Comparison of ENCODE assay signal across 8 cellular contexts in the genomic region with DNA sequence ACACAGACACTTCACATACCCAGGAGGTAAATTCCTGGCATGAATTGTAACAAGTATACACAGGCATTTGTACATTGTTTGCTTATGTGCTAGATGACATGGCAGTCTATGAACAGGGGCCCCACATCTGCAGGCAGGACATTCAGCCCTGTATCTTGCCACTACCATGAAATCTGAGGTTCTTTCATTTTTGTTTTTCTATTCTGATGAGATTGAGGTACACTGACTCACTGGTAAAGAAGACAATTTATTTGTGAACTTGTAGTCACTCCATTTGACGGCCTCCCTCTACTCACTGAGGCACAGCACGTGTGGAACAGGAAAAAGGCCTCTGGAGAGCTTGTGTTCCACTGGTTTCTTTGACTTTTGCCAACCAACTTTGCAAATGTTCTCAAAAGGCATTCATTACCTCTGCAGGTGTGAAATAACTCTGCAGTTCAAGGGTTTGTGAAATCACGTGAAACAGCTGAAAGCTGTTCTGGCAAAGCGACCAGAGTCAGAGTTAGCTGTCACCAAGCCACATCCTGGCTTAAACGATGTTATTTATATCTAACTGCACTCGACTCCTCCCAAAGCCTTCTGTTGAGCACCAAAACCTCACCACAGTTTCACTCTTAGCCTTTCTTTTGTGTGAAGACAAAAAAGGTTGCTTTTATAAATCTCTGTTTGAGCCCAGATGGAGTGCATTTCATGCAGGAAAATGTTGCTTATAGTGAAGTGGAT.
DNase-seq lines count a peak whose midpoint lies in the region; ATAC-seq and TF ChIP-seq lines count a peak whose summit lies in the region.

No MANE protein-coding gene starts in this region.

- no peak overlapping the region for H3K27ac Mint-ChIP-seq in MCF 10A (ENCODE audit: low read depth, unreplicated experiment)

- BruUV-seq in mammary epithelial cell (replicated peaks; lab: Mats Ljungman, UMichigan) (no TSS peak), MCF 10A (replicated peaks; lab: Mats Ljungman, UMichigan) (no TSS peak)

- ATAC-seq in HG03342 (IDR thresholded peaks at IDR 0.05; ENCODE audit: unreplicated experiment) = peak; percentile 95
- peak; percentile 87 for ATAC-seq in foreskin keratinocyte

- H2AFZ ChIP-seq in mammary epithelial cell (ENCODE audit: low read depth, low read length) = peak overlapping the region; percentile 71

- no peak overlapping the region for H3K4me3 ChIP-seq in mammary epithelial cell (replicated peaks in 1 of 3; ENCODE audit: insufficient read depth in 1 of 3, low read depth in 2 of 3, low read length in 3 of 3)

- peak overlapping the region; percentile 39 for H3K4me2 ChIP-seq in mammary epithelial cell (ENCODE audit: insufficient read depth, low read depth, low read length)

- H3K27me3 ChIP-seq in mammary epithelial cell (ENCODE audit: insufficient read depth, low read length) = no peaks in the 10 kb centered on the region
- no peaks in the 10 kb centered on the region for H3K27me3 ChIP-seq in foreskin keratinocyte

- H3K9me3 Mint-ChIP-seq in MCF 10A (ENCODE audit: unreplicated experiment) = no peaks in the 10 kb centered on the region

- CTCF ChIA-PET in mammary epithelial cell (lab: Charles Lee; ENCODE audit: low non-redundant PET) (interaction anchor here (0.6 kb wide), 1 partner anchor 821 kb away, joined by 3 read pairs; no protein-coding TSS in a partner anchor), MCF 10A (lab: Yijun Ruan, JAX) (no interaction called here)

- H3K4me1 Mint-ChIP-seq in MCF 10A (ENCODE audit: insufficient read depth, unreplicated experiment) = peaks cover 26% of the 10 kb centered on the region

- POLR2A ChIA-PET in MCF 10A (lab: Yijun Ruan, JAX) = no interaction called here

- H3K27ac ChIP-seq in mammary epithelial cell (ENCODE audit: insufficient read depth, low read depth, low read length) (peak overlapping the region; percentile 37), foreskin keratinocyte (peak overlapping the region; percentile 80)

- no peak for TF ChIP-seq CTCF in mammary epithelial cell (conservative IDR thresholded peaks at IDR 0.05 in 1 of 2, IDR thresholded peaks at IDR 0.05 in 1 of 2; ENCODE audit: extremely low read depth in 1 of 2, insufficient read depth in 1 of 2, low read depth in 1 of 2, low read length in 2 of 2)
- no peak for TF ChIP-seq CTCF in MCF 10A (IDR thresholded peaks at IDR 0.05; ENCODE audit: unreplicated experiment)
- TF ChIP-seq CTCF in foreskin keratinocyte (conservative IDR thresholded peaks at IDR 0.05) = no peak

- no peaks in the 10 kb centered on the region for H3K36me3 ChIP-seq in mammary epithelial cell (ENCODE audit: insufficient read depth, low read length)

- no peaks in the 10 kb centered on the region for H3K79me2 ChIP-seq in mammary epithelial cell (ENCODE audit: insufficient read depth, low read length)

- dilution Hi-C loops in mammary epithelial cell (cut with HindIII; ENCODE audit: low sequenced_read_pairs) = no loop called here

- in situ Hi-C loops in mammary epithelial cell (cut with MboI; ENCODE audit: low sequenced_read_pairs in 2 of 2) = no loop called here

- intact Hi-C loops in mammary epithelial cell (cut with micrococcal nuclease) (no loop called here), MCF 10A (cut with micrococcal nuclease) (no loop called here)

- DNase-seq in mammary epithelial cell (peak; percentile 68), MCF 10A (ENCODE audit: unreplicated experiment) (no peak), foreskin keratinocyte (peak; percentile 83 to 91), D341Med (ENCODE audit: low spot score) (no peak), NCI-H524 treated with DMSO at 0.1 percent for 48 hours (lab: John Stamatoyannopoulos, UW) (no peak)
- DNase-seq in activated CD4-positive, CD25-positive, alpha-beta regulatory T cell treated with anti-CD3 and anti-CD28 coated beads, Interleukin-2, amount 50 U/mL, for 16 hours (ENCODE audit: low read depth, low spot score) = peak; percentile 42
- peak; percentile 50 for DNase-seq in stimulated activated CD8-positive, alpha-beta memory T cell treated with anti-CD3 and anti-CD28 coated beads, Interleukin-4, amount 100 ng/mL, for 48 hours

- H3K4me1 ChIP-seq in mammary epithelial cell (ENCODE audit: insufficient read depth, low read length) (peaks cover 28% of the 10 kb centered on the region), foreskin keratinocyte (peaks cover 28% of the 10 kb centered on the region)

- H3K9ac ChIP-seq in mammary epithelial cell (ENCODE audit: insufficient read depth, low read length) = no peak overlapping the region

- WGBS in mammary epithelial cell (ENCODE audit: low coverage, missing lambda C conversion rate) = 10% methylated on average over 6 of the region's 6 CpGs

- no peaks in the 10 kb centered on the region for H3K27me3 Mint-ChIP-seq in MCF 10A (ENCODE audit: insufficient read depth, unreplicated experiment)

- H3K9me3 ChIP-seq in mammary epithelial cell (replicated peaks; ENCODE audit: insufficient read depth, low read length) = no peaks in the 10 kb centered on the region

- H4K20me1 ChIP-seq in mammary epithelial cell (ENCODE audit: insufficient read depth, low read length) = no peaks in the 10 kb centered on the region

- H3K4me3 Mint-ChIP-seq in MCF 10A (ENCODE audit: unreplicated experiment) = no peak overlapping the region

- no peaks in the 10 kb centered on the region for H3K36me3 Mint-ChIP-seq in MCF 10A (ENCODE audit: insufficient read depth, unreplicated experiment)

Comparison
In these comparisons a context has a peak if more than half of its experiments do, and no peak if none do; other contexts are left out.
1. DNase-seq: peak in mammary epithelial cell (single experiment), activated CD4-positive, CD25-positive, alpha-beta regulatory T cell treated with anti-CD3 and anti-CD28 coated beads, Interleukin-2, amount 50 U/mL, for 16 hours (single experiment), foreskin keratinocyte (2 of 2) and stimulated activated CD8-positive, alpha-beta memory T cell treated with anti-CD3 and anti-CD28 coated beads, Interleukin-4, amount 100 ng/mL, for 48 hours (single experiment); none in MCF 10A (single experiment), D341Med (single experiment) and NCI-H524 treated with DMSO at 0.1 percent for 48 hours (single experiment).